Comparison of ENCODE assay signal across 23 cellular contexts in genomic region chr9:87707805-87708500, GRCh38. TPM values are rescaled to one million over a fixed set of nuclear protein-coding genes. Genes with fewer than 3 reads are reported as not detected.
DNase-seq lines count a peak whose midpoint lies in the region; ATAC-seq and TF ChIP-seq lines count a peak whose summit lies in the region.
"Had no signal": no experiment of that assay in that cellular context is flagged by ENCODE, and none has a peak within 500 bp of the region (broad histone marks: within the 10 kb centered on the region; RNA-seq: fewer than 3 reads in every experiment).

No MANE protein-coding gene starts in this region.

- no peak overlapping the region for H3K4me3 ChIP-seq in AG10803 (ENCODE audit: low read length)
- H3K4me3 ChIP-seq in WERI-Rb-1 (ENCODE audit: low read depth, low read length), result no peak overlapping the region
- H3K4me3 ChIP-seq: hepatocyte, SJCRH30, skin epidermis, uterus had no signal

- peaks cover 9% of the 10 kb centered on the region for H3K4me1 ChIP-seq in foreskin keratinocyte
- H3K4me1 ChIP-seq: uterus had no signal

- peaks cover 5% of the 10 kb centered on the region for H3K4me1 Mint-ChIP-seq in Calu3 (ENCODE audit: low read depth, unreplicated experiment)
- peaks cover 23% of the 10 kb centered on the region for H3K4me1 Mint-ChIP-seq in activated T-helper 17 cell treated with anti-CD3 and anti-CD28 coated beads, Interleukin-2, amount 50 U/mL, for 72 hours
- H3K4me1 Mint-ChIP-seq: natural killer cell had no signal

- no peak overlapping the region for H3K27ac ChIP-seq in WERI-Rb-1
- H3K27ac ChIP-seq in foreskin keratinocyte, result no peak overlapping the region
- H3K27ac ChIP-seq: hepatocyte, SJCRH30 had no signal

- no peaks in the 10 kb centered on the region for H3K9me3 ChIP-seq in WERI-Rb-1 (ENCODE audit: severe bottlenecking)
- H3K9me3 ChIP-seq: SJCRH30, uterus had no signal

- peaks cover 27% of the 10 kb centered on the region for H3K36me3 Mint-ChIP-seq in Calu3 (ENCODE audit: insufficient read depth, unreplicated experiment)
- H3K36me3 Mint-ChIP-seq in activated T-helper 17 cell treated with anti-CD3 and anti-CD28 coated beads, Interleukin-2, amount 50 U/mL, for 72 hours (ENCODE audit: low read depth), result no peaks in the 10 kb centered on the region
- H3K36me3 Mint-ChIP-seq: natural killer cell had no signal

- peak; percentile 57 for ATAC-seq in activated T-helper 17 cell treated with anti-CD3 and anti-CD28 coated beads, Interleukin-2, amount 50 U/mL, for 72 hours (replicated peaks)
- ATAC-seq in GM21515 (IDR thresholded peaks at IDR 0.05; ENCODE audit: unreplicated experiment) (no peak), foreskin keratinocyte (no peak)
- ATAC-seq: natural killer cell had no signal

- no peak overlapping the region for H3K4me3 Mint-ChIP-seq in Calu3 (ENCODE audit: low read depth, unreplicated experiment)
- peak overlapping the region; percentile 51 for H3K4me3 Mint-ChIP-seq in activated T-helper 17 cell treated with anti-CD3 and anti-CD28 coated beads, Interleukin-2, amount 50 U/mL, for 72 hours
- H3K4me3 Mint-ChIP-seq: natural killer cell had no signal

- CTCF ChIA-PET in Calu3 (lab: Charles Lee), result no interaction called here

- DNase-seq in AG10803 (ENCODE audit: low read depth) (peak; percentile 52), Calu3 (no peak), iris pigment epithelial cell (ENCODE audit: low read depth) (peak; percentile 50), WERI-Rb-1 (no peak), HT-29 (ENCODE audit: low spot score) (no peak), foreskin keratinocyte (no peak)
- DNase-seq: activated CD4-positive, alpha-beta T cell treated with anti-CD3 and anti-CD28 coated beads for 1 hour; activated gamma-delta T cell; amygdala; DMS 273 treated with DMSO at 0.1 percent for 48 hours; Karpas-422; natural killer cell; NCI-H1417 treated with DMSO at 0.1 percent for 48 hours; NCI-H345; SJCRH30; stimulated activated CD4-positive, alpha-beta T cell treated with anti-CD3 and anti-CD28 coated beads, Interleukin-4, amount 100 ng/mL, for 24 hours; T1000; uterus had no signal

- H3K27me3 Mint-ChIP-seq in Calu3 (ENCODE audit: unreplicated experiment), result no peaks in the 10 kb centered on the region
- H3K27me3 Mint-ChIP-seq in activated T-helper 17 cell treated with anti-CD3 and anti-CD28 coated beads, Interleukin-2, amount 50 U/mL, for 72 hours, result peaks cover 4% of the 10 kb centered on the region
- H3K27me3 Mint-ChIP-seq: progenitor cell of endocrine pancreas had no signal

- peaks cover 25% of the 10 kb centered on the region for H3K36me3 ChIP-seq in WERI-Rb-1
- H3K36me3 ChIP-seq: uterus had no signal

- no peaks in the 10 kb centered on the region for H3K9me3 Mint-ChIP-seq in Calu3 (ENCODE audit: low read depth, unreplicated experiment)
- H3K9me3 Mint-ChIP-seq in activated T-helper 17 cell treated with anti-CD3 and anti-CD28 coated beads, Interleukin-2, amount 50 U/mL, for 72 hours, result peaks cover 4% of the 10 kb centered on the region
- H3K9me3 Mint-ChIP-seq: natural killer cell had no signal

- TF ChIP-seq CTCF in AG10803 (conservative IDR thresholded peaks at IDR 0.05; ENCODE audit: low read length) (no peak), Calu3 (IDR thresholded peaks at IDR 0.05; ENCODE audit: unreplicated experiment) (no peak), WERI-Rb-1 (IDR thresholded peaks at IDR 0.05; ENCODE audit: low read depth, low read length) (no peak), foreskin keratinocyte (conservative IDR thresholded peaks at IDR 0.05) (no peak)

- BruUV-seq in Calu3 (replicated peaks; lab: Mats Ljungman, UMichigan), result TSS peak; percentile 50

- H3K27me3 ChIP-seq in WERI-Rb-1 (ENCODE audit: insufficient read depth, low read depth, severe bottlenecking) (no peaks in the 10 kb centered on the region), foreskin keratinocyte (no peaks in the 10 kb centered on the region)
- H3K27me3 ChIP-seq: hepatocyte, SJCRH30, uterus had no signal

- intact Hi-C loops in Calu3 (cut with micrococcal nuclease; ENCODE audit: unreplicated experiment), result no loop called here

- no peak overlapping the region for H3K27ac Mint-ChIP-seq in Calu3 (ENCODE audit: unreplicated experiment)
- H3K27ac Mint-ChIP-seq in activated T-helper 17 cell treated with anti-CD3 and anti-CD28 coated beads, Interleukin-2, amount 50 U/mL, for 72 hours, result no peak overlapping the region
- H3K27ac Mint-ChIP-seq: natural killer cell, progenitor cell of endocrine pancreas had no signal

RNA-seq across cellular contexts. Expression of gene CTSL, which starts 18.0 kb away (rescaled TPM):
- total RNA-seq in Calu3 (2022) (32.2 and 42.9 TPM in 2 replicates), foreskin keratinocyte (95.8 and 96.1 TPM in 2 replicates)
- 10 to 100 TPM; 13.2 to 43.0 TPM for total RNA-seq in activated T-helper 17 cell treated with anti-CD3 and anti-CD28 coated beads, Interleukin-2, amount 50 U/mL, for 72 hours
- 6.1 and 6.4 TPM in 2 replicates for total RNA-seq in HT-29 (2014; rRNA removed; shearing (Covaris generic))
- 96.1 and 101 TPM in 2 replicates for polyA plus RNA-seq in foreskin keratinocyte

Comparison
In these comparisons a context has a peak if more than half of its experiments do, and no peak if none do; other contexts are left out.
1. DNase-seq: peak in AG10803 (single experiment) and iris pigment epithelial cell (single experiment); none in Calu3 (single experiment), WERI-Rb-1 (single experiment), HT-29 (single experiment) and foreskin keratinocyte (0 of 2).